1 cellular context compared by ENCODE assay signal in the genomic region with DNA sequence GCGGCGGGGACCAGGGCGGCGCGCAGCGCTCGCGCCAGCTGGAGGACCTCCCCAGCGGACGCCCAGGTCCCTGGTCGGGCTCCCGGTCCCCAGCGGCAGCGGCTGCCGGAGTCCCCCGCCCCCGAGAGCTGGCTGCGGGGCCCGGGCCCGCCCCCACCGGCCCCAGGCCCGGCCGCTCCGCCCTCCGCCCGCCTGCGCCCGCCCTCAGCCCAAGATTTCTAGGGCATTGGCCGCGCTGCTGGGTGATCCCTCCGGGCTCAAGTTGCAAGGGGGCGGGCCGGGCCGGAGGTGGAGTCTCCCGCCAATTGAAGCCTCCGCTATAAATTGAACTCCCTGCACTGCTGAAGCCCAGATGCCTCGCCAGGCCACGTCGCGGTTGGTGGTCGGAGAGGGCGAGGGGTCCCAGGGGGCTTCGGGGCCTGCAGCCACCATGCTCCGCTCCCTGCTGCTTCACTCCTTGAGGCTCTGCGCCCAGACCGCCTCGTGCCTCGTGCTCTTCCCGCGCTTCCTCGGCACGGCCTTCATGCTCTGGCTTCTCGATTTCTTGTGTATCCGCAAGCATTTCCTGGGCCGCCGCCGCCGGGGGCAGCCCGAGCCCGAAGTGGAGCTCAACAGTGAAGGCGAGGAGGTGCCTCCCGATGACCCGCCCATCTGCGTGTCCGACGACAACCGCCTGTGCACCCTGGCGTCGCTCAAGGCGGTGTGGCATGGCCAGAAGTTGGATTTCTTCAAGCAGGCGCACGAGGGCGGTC.
TF ChIP-seq lines count a peak whose summit lies in the region.

A gene (plus strand): TSS at position 351 of the 752 bp plus-strand sequence.

TF ChIP-seq in WTC11, 78 proteins besides CTCF, POLR2A, EP300 and RAD21 (continued from another document):
- TF ChIP-seq, protein P1, sequence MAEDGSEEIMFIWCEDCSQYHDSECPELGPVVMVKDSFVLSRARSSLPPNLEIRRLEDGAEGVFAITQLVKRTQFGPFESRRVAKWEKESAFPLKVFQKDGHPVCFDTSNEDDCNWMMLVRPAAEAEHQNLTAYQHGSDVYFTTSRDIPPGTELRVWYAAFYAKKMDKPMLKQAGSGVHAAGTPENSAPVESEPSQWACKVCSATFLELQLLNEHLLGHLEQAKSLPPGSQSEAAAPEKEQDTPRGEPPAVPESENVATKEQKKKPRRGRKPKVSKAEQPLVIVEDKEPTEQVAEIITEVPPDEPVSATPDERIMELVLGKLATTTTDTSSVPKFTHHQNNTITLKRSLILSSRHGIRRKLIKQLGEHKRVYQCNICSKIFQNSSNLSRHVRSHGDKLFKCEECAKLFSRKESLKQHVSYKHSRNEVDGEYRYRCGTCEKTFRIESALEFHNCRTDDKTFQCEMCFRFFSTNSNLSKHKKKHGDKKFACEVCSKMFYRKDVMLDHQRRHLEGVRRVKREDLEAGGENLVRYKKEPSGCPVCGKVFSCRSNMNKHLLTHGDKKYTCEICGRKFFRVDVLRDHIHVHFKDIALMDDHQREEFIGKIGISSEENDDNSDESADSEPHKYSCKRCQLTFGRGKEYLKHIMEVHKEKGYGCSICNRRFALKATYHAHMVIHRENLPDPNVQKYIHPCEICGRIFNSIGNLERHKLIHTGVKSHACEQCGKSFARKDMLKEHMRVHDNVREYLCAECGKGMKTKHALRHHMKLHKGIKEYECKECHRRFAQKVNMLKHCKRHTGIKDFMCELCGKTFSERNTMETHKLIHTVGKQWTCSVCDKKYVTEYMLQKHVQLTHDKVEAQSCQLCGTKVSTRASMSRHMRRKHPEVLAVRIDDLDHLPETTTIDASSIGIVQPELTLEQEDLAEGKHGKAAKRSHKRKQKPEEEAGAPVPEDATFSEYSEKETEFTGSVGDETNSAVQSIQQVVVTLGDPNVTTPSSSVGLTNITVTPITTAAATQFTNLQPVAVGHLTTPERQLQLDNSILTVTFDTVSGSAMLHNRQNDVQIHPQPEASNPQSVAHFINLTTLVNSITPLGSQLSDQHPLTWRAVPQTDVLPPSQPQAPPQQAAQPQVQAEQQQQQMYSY (CRISPR knock-in tag; IDR thresholded peaks at IDR 0.05), result no peak
- TF ChIP-seq, protein P2, sequence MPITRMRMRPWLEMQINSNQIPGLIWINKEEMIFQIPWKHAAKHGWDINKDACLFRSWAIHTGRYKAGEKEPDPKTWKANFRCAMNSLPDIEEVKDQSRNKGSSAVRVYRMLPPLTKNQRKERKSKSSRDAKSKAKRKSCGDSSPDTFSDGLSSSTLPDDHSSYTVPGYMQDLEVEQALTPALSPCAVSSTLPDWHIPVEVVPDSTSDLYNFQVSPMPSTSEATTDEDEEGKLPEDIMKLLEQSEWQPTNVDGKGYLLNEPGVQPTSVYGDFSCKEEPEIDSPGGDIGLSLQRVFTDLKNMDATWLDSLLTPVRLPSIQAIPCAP (CRISPR knock-in tag; IDR thresholded peaks at IDR 0.05), result peak; percentile 94
- TF ChIP-seq GRHL2 (CRISPR knock-in tag; IDR thresholded peaks at IDR 0.05; ENCODE audit: insufficient replicate concordance, severe bottlenecking), result no peak
- TF ChIP-seq, protein P3, sequence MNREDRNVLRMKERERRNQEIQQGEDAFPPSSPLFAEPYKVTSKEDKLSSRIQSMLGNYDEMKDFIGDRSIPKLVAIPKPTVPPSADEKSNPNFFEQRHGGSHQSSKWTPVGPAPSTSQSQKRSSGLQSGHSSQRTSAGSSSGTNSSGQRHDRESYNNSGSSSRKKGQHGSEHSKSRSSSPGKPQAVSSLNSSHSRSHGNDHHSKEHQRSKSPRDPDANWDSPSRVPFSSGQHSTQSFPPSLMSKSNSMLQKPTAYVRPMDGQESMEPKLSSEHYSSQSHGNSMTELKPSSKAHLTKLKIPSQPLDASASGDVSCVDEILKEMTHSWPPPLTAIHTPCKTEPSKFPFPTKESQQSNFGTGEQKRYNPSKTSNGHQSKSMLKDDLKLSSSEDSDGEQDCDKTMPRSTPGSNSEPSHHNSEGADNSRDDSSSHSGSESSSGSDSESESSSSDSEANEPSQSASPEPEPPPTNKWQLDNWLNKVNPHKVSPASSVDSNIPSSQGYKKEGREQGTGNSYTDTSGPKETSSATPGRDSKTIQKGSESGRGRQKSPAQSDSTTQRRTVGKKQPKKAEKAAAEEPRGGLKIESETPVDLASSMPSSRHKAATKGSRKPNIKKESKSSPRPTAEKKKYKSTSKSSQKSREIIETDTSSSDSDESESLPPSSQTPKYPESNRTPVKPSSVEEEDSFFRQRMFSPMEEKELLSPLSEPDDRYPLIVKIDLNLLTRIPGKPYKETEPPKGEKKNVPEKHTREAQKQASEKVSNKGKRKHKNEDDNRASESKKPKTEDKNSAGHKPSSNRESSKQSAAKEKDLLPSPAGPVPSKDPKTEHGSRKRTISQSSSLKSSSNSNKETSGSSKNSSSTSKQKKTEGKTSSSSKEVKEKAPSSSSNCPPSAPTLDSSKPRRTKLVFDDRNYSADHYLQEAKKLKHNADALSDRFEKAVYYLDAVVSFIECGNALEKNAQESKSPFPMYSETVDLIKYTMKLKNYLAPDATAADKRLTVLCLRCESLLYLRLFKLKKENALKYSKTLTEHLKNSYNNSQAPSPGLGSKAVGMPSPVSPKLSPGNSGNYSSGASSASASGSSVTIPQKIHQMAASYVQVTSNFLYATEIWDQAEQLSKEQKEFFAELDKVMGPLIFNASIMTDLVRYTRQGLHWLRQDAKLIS (CRISPR knock-in tag; IDR thresholded peaks at IDR 0.05; ENCODE audit: borderline replicate concordance), result no peak; the same call in 1 of the 2 replicates
- no peak for TF ChIP-seq IRF2 (CRISPR knock-in tag; IDR thresholded peaks at IDR 0.05; ENCODE audit: borderline replicate concordance, low read depth)
- TF ChIP-seq FOXK1 (CRISPR knock-in tag; IDR thresholded peaks at IDR 0.05), result peak; percentile 82
- TF ChIP-seq, protein P4, sequence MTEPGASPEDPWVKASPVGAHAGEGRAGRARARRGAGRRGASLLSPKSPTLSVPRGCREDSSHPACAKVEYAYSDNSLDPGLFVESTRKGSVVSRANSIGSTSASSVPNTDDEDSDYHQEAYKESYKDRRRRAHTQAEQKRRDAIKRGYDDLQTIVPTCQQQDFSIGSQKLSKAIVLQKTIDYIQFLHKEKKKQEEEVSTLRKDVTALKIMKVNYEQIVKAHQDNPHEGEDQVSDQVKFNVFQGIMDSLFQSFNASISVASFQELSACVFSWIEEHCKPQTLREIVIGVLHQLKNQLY (CRISPR knock-in tag; IDR thresholded peaks at IDR 0.05), result peak; percentile 68; the same call in 1 of the 2 replicates
- peak; percentile 81; the same call in 1 of the 2 replicates for TF ChIP-seq CREB1 (CRISPR knock-in tag; IDR thresholded peaks at IDR 0.05)
- TF ChIP-seq NR2C2 (CRISPR knock-in tag; IDR thresholded peaks at IDR 0.05), result no peak
- no peak for TF ChIP-seq ZNF671 (CRISPR knock-in tag; IDR thresholded peaks at IDR 0.05)
- TF ChIP-seq KAT7 (CRISPR knock-in tag; IDR thresholded peaks at IDR 0.05; ENCODE audit: borderline replicate concordance), result no peak
- peak; percentile 87; the same call in 1 of the 2 replicates for TF ChIP-seq NFE2L1 (CRISPR knock-in tag; IDR thresholded peaks at IDR 0.05)
- TF ChIP-seq ZNF219 (CRISPR knock-in tag; IDR thresholded peaks at IDR 0.05; ENCODE audit: borderline replicate concordance), result peak; percentile 96
- TF ChIP-seq RORB (CRISPR knock-in tag; IDR thresholded peaks at IDR 0.05), result no peak
- 0 out of 2 replicates have a peak, but pooled peaks have one; percentile 27 for TF ChIP-seq NFYB (CRISPR knock-in tag; conservative IDR thresholded peaks at IDR 0.05; ENCODE audit: low read depth)
- TF ChIP-seq SMAD4 (CRISPR knock-in tag; IDR thresholded peaks at IDR 0.05), result peak; percentile 95
- 0 out of 2 replicates have a peak, but pooled peaks have one; percentile 41 for TF ChIP-seq ELF4 (CRISPR knock-in tag; IDR thresholded peaks at IDR 0.05; ENCODE audit: low read depth)
- TF ChIP-seq, protein P5, sequence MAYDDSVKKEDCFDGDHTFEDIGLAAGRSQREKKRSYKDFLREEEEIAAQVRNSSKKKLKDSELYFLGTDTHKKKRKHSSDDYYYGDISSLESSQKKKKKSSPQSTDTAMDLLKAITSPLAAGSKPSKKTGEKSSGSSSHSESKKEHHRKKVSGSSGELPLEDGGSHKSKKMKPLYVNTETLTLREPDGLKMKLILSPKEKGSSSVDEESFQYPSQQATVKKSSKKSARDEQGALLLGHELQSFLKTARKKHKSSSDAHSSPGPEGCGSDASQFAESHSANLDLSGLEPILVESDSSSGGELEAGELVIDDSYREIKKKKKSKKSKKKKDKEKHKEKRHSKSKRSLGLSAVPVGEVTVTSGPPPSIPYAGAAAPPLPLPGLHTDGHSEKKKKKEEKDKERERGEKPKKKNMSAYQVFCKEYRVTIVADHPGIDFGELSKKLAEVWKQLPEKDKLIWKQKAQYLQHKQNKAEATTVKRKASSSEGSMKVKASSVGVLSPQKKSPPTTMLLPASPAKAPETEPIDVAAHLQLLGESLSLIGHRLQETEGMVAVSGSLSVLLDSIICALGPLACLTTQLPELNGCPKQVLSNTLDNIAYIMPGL (CRISPR knock-in tag; IDR thresholded peaks at IDR 0.05), result peak; percentile 57; the same call in 1 of the 2 replicates
- TF ChIP-seq ZNF232 (CRISPR knock-in tag; IDR thresholded peaks at IDR 0.05), result 0 out of 2 replicates have a peak, but pooled peaks have one; percentile 82
- TF ChIP-seq, protein P6, sequence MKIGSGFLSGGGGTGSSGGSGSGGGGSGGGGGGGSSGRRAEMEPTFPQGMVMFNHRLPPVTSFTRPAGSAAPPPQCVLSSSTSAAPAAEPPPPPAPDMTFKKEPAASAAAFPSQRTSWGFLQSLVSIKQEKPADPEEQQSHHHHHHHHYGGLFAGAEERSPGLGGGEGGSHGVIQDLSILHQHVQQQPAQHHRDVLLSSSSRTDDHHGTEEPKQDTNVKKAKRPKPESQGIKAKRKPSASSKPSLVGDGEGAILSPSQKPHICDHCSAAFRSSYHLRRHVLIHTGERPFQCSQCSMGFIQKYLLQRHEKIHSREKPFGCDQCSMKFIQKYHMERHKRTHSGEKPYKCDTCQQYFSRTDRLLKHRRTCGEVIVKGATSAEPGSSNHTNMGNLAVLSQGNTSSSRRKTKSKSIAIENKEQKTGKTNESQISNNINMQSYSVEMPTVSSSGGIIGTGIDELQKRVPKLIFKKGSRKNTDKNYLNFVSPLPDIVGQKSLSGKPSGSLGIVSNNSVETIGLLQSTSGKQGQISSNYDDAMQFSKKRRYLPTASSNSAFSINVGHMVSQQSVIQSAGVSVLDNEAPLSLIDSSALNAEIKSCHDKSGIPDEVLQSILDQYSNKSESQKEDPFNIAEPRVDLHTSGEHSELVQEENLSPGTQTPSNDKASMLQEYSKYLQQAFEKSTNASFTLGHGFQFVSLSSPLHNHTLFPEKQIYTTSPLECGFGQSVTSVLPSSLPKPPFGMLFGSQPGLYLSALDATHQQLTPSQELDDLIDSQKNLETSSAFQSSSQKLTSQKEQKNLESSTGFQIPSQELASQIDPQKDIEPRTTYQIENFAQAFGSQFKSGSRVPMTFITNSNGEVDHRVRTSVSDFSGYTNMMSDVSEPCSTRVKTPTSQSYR (CRISPR knock-in tag; IDR thresholded peaks at IDR 0.05), result peak; percentile 92; the same call in 1 of the 2 replicates
TF ChIP-seq in WTC11: peak in this region for 38.
